In genomic region chr12:103397536-103397935, GRCh38 we compare ENCODE assay signal across 23 cellular contexts.
"Had no signal": no experiment of that assay in that cellular context is flagged by ENCODE, and none has a peak within 500 bp of the region (broad histone marks: within the 10 kb centered on the region; RNA-seq: fewer than 3 reads in every experiment).

No MANE protein-coding gene starts in this region.

- H3K4me3 ChIP-seq: hepatocyte, left ventricle myocardium inferior, lower lobe of right lung, neural progenitor cell, ovary, right atrium auricular region, sigmoid colon, skin epidermis, testis, tibial nerve had no signal

- H3K4me1 ChIP-seq: left ventricle myocardium inferior, lower lobe of right lung, neural progenitor cell, right atrium auricular region, sigmoid colon, testis, tibial nerve had no signal

- H3K9ac ChIP-seq: neural progenitor cell had no signal

- DNase-seq: effector memory CD8-positive, alpha-beta T cell; foreskin melanocyte; head of caudate nucleus; kidney; left cardiac atrium; left ventricle myocardium inferior; lower lobe of right lung; mesenchymal stem cell; midbrain; nucleus accumbens; ovary; sigmoid colon; stimulated activated CD4-positive, alpha-beta T cell treated with anti-CD3 and anti-CD28 coated beads, Interleukin-2, amount 100 ng/mL, for 24 hours; stimulated activated CD4-positive, alpha-beta T cell treated with anti-CD3 and anti-CD28 coated beads, Interleukin-4, amount 100 ng/mL, for 4 hours; stimulated activated naive B cell treated with anti-CD40 and anti-IgM and Interleukin-4, amounts not matched to agents 10 μg/mL and 1 μg/mL and 100 μg/mL, for 72 hours; stimulated activated naive CD8-positive, alpha-beta T cell treated with anti-CD3 and anti-CD28 coated beads, Interleukin-15, amount 100 ng/mL, for 72 hours; testis had no signal

- ATAC-seq: effector memory CD8-positive, alpha-beta T cell; left cardiac atrium; lower lobe of right lung; natural killer cell treated with Interleukin-12 subunit alpha and Interleukin-12 subunit beta and Interleukin-15 and Interleukin-18, amount 100 ng/mL, for 72 hours; stimulated activated naive B cell treated with anti-CD40 and anti-IgM and Interleukin-4, amounts not matched to agents 10 μg/mL and 1 μg/mL and 100 μg/mL, for 72 hours; stimulated activated naive CD8-positive, alpha-beta T cell treated with anti-CD3 and anti-CD28 coated beads, Interleukin-15, amount 100 ng/mL, for 72 hours had no signal

- H3K79me2 ChIP-seq: hepatocyte had no signal

- H3K4me2 ChIP-seq: hepatocyte, neural progenitor cell had no signal

- H3K27ac ChIP-seq: hepatocyte, left ventricle myocardium inferior, lower lobe of right lung, neural progenitor cell, ovary, right atrium auricular region, sigmoid colon, skin epidermis, testis, tibial nerve had no signal

- H3K27me3 ChIP-seq: hepatocyte, neural progenitor cell, ovary, right atrium auricular region, sigmoid colon, testis, tibial nerve had no signal

- H3K9me3 ChIP-seq: left ventricle myocardium inferior, lower lobe of right lung, ovary, testis, tibial nerve had no signal

- H2AFZ ChIP-seq: hepatocyte, neural progenitor cell had no signal

- H3K36me3 ChIP-seq: left ventricle myocardium inferior, lower lobe of right lung, neural progenitor cell, ovary, right atrium auricular region, sigmoid colon, tibial nerve had no signal
